17 cellular contexts compared by ENCODE assay signal in genomic region chr11:103803062-103803461, GRCh38.
DNase-seq lines count a peak whose midpoint lies in the region; ATAC-seq, FAIRE-seq and TF ChIP-seq lines count a peak whose summit lies in the region.
"Had no signal": no experiment of that assay in that cellular context is flagged by ENCODE, and none has a peak within 500 bp of the region (broad histone marks: within the 10 kb centered on the region; RNA-seq: fewer than 3 reads in every experiment).

No MANE protein-coding gene starts in this region.

- FAIRE-seq in RCC 7860 (lab: Jason Lieb, UNC) = peak; percentile 70
- FAIRE-seq: D721Med had no signal

- DNase-seq in GM12865 (ENCODE audit: low read depth) (peak; percentile 13), RCC 7860 (ENCODE audit: low spot score) (peak; percentile 79), fibroblast of mammary gland (ENCODE audit: low read depth) (peak; percentile 81), renal cortical epithelial cell (ENCODE audit: low read depth) (peak; percentile 95), DMS114 treated with DMSO at 0.1 percent for 48 hours (lab: John Stamatoyannopoulos, UW; ENCODE audit: unreplicated experiment) (no peak), NCI-H1694 (lab: John Stamatoyannopoulos, UW) (no peak)
- DNase-seq: activated CD4-positive, alpha-beta T cell treated with anti-CD3 and anti-CD28 coated beads, Interleukin-2, amount 50 U/mL, for 48 hours; activated naive CD4-positive, alpha-beta T cell treated with anti-CD3 and anti-CD28 coated beads, Interleukin-2, amount 10 ng/mL, durations not matched to agents 7 days and 5 days; naive thymus-derived CD4-positive, alpha-beta T cell; NCI-H2029; NCI-H446; NK-92 treated with Interleukin-12 subunit alpha and Interleukin-12 subunit beta, amount 100 ng/mL, for 24 hours; posterior cingulate gyrus; stimulated activated CD4-positive, alpha-beta T cell treated with anti-CD3 and anti-CD28 coated beads, Interleukin-4, amount 100 ng/mL, for 24 hours had no signal

- TF ChIP-seq CTCF in GM12865 (IDR thresholded peaks at IDR 0.05; ENCODE audit: insufficient read depth, low read depth, low read length, missing control alignments) (no peak), fibroblast of mammary gland (conservative IDR thresholded peaks at IDR 0.05; ENCODE audit: control insufficient read depth, insufficient read depth, low read depth, low read length) (no peak)

- no peak for ATAC-seq in GM19035 (IDR thresholded peaks at IDR 0.05; ENCODE audit: unreplicated experiment)
- ATAC-seq: naive thymus-derived CD4-positive, alpha-beta T cell had no signal

- H3K4me3 ChIP-seq in GM12865 (ENCODE audit: low read depth, low read length) = no peak overlapping the region
- H3K4me3 ChIP-seq in fibroblast of mammary gland (ENCODE audit: control insufficient read depth, low read depth, low read length) = no peak overlapping the region
- H3K4me3 ChIP-seq: skin epidermis had no signal

Comparison
In these comparisons a context has a peak if more than half of its experiments do, and no peak if none do; other contexts are left out.
1. DNase-seq: peak in GM12865 (single experiment), RCC 7860 (single experiment), fibroblast of mammary gland (single experiment) and renal cortical epithelial cell (single experiment); none in DMS114 treated with DMSO at 0.1 percent for 48 hours (single experiment) and NCI-H1694 (single experiment).